13 cellular contexts compared by ENCODE assay signal in the genomic region with DNA sequence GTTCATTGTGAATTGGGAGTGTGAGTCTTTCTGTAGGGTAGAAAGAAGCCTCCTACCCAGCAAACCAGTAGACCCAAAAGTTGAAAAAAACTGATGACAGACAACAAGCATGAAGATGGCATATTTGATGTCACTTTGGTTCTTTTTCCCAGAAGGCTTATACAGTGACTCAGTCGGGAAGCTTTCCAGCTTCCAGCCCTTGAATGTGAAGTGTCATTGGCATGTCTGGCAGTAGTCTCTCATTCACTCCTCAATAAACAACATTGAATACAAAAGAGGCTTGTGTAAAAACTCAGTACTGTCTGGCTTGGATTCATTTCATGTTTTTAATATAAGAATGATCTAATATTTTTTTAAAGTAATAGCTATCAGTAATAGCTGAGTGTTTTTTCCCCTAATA.
DNase-seq lines count a peak whose midpoint lies in the region; ATAC-seq and TF ChIP-seq lines count a peak whose summit lies in the region.
"Had no signal": no experiment of that assay in that cellular context is flagged by ENCODE, and none has a peak within 500 bp of the region (broad histone marks: within the 10 kb centered on the region; RNA-seq: fewer than 3 reads in every experiment).

No MANE protein-coding gene starts in this region.

- H3K27ac Mint-ChIP-seq in neural progenitor cell: no peak overlapping the region
- H3K27ac Mint-ChIP-seq: memory B cell had no signal

- peaks cover 46% of the 10 kb centered on the region for H3F3A ChIP-seq in neural progenitor cell (ENCODE audit: low read depth)

- H3K9ac ChIP-seq in SK-N-MC (ENCODE audit: insufficient read length) (no peak overlapping the region), trophoblast cell (ENCODE audit: low read length) (no peak overlapping the region), neural progenitor cell (no peak overlapping the region)

- H3K27me3 Mint-ChIP-seq in neural progenitor cell (ENCODE audit: insufficient read depth, low read depth): peaks cover 6% of the 10 kb centered on the region
- H3K27me3 Mint-ChIP-seq: memory B cell had no signal

- TF ChIP-seq CTCF in neural progenitor cell (IDR thresholded peaks at IDR 0.05): no peak

- H2BK120ac ChIP-seq in trophoblast cell (ENCODE audit: insufficient read depth, low read length, poor library complexity): no peak overlapping the region

- no peak overlapping the region for H3K23ac ChIP-seq in trophoblast cell (ENCODE audit: low read length)

- no peaks in the 10 kb centered on the region for H3K9me3 Mint-ChIP-seq in neural progenitor cell
- H3K9me3 Mint-ChIP-seq: memory B cell had no signal

- H3K4me2 ChIP-seq in trophoblast cell (ENCODE audit: low read length) (no peak overlapping the region), neural progenitor cell (no peak overlapping the region)

- H3K4me3 ChIP-seq in SK-N-MC: no peak overlapping the region
- no peak overlapping the region for H3K4me3 ChIP-seq in trophoblast cell (ENCODE audit: low read depth, low read length)
- H3K4me3 ChIP-seq in neural progenitor cell: no peak overlapping the region
- H3K4me3 ChIP-seq: dorsolateral prefrontal cortex, transverse colon had no signal

- H3K27me3 ChIP-seq in trophoblast cell (ENCODE audit: insufficient read depth, low read length): no peaks in the 10 kb centered on the region
- H3K27me3 ChIP-seq in neural progenitor cell: no peaks in the 10 kb centered on the region
- H3K27me3 ChIP-seq: dorsolateral prefrontal cortex, transverse colon had no signal

- H2AFZ ChIP-seq in trophoblast cell (ENCODE audit: insufficient read depth, low read length, poor library complexity) (no peak overlapping the region), neural progenitor cell (replicated peaks) (no peak overlapping the region)

- H4K20me1 ChIP-seq in neural progenitor cell (ENCODE audit: low read depth): no peaks in the 10 kb centered on the region

- H3K4me1 ChIP-seq in trophoblast cell (ENCODE audit: control insufficient read depth in 1 of 2, insufficient read depth in 2 of 2, low read length in 2 of 2): peaks cover 0 to 4% of the 10 kb centered on the region in 2 experiments
- H3K4me1 ChIP-seq in neural progenitor cell: no peaks in the 10 kb centered on the region
- H3K4me1 ChIP-seq: transverse colon had no signal

- no peak for ATAC-seq in HG02798 (IDR thresholded peaks at IDR 0.05; ENCODE audit: poor library complexity, unreplicated experiment)

- DNase-seq in EH (ENCODE audit: low read depth) (peak; percentile 97), SK-N-MC (ENCODE audit: low read depth, low spot score) (no peak), foreskin melanocyte (peak; percentile 78), trophoblast cell (peak; percentile 63 to 85), neural progenitor cell (ENCODE audit: low spot score) (no peak), GDM1 (lab: John Stamatoyannopoulos, UW) (no peak)
- DNase-seq in stimulated activated CD4-positive, alpha-beta T cell treated with anti-CD3 and anti-CD28 coated beads, Interleukin-2, amount 100 ng/mL, for 48 hours: no peak
- DNase-seq: MM.1S, SHP77, transverse colon had no signal

- H3K27ac ChIP-seq in SK-N-MC (peak overlapping the region; percentile 69), trophoblast cell (ENCODE audit: low read depth, low read length) (no peak overlapping the region), neural progenitor cell (no peak overlapping the region)
- H3K27ac ChIP-seq: transverse colon had no signal

- no peak overlapping the region for H2AK5ac ChIP-seq in trophoblast cell (ENCODE audit: low read length)

- no peak overlapping the region for H3K4ac ChIP-seq in trophoblast cell (ENCODE audit: low read depth, low read length)

- peaks cover 63% of the 10 kb centered on the region for H3K36me3 ChIP-seq in SK-N-MC (ENCODE audit: insufficient read depth, low read length)
- peaks cover 14 to 30% of the 10 kb centered on the region in 2 experiments for H3K36me3 ChIP-seq in trophoblast cell (ENCODE audit: control insufficient read depth in 1 of 2, insufficient read depth in 2 of 2, low read length in 2 of 2)
- peaks cover 22% of the 10 kb centered on the region for H3K36me3 ChIP-seq in neural progenitor cell

- no peak overlapping the region for H4K91ac ChIP-seq in trophoblast cell (ENCODE audit: low read depth, low read length)

- WGBS in trophoblast cell (ENCODE audit: extremely low coverage, insufficient coverage, insufficient read length): no CpG with 5 or more reads among the region's 1 CpG

- H4K8ac ChIP-seq in trophoblast cell (ENCODE audit: low read depth, low read length): no peak overlapping the region

- no peaks in the 10 kb centered on the region for H3K79me1 ChIP-seq in trophoblast cell (ENCODE audit: low read length)

- H3K9me3 ChIP-seq in SK-N-MC (ENCODE audit: low read depth, low read length) (no peaks in the 10 kb centered on the region), trophoblast cell (ENCODE audit: insufficient read depth, low read depth, low read length) (no peaks in the 10 kb centered on the region), neural progenitor cell (ENCODE audit: low read depth) (no peaks in the 10 kb centered on the region)
- H3K9me3 ChIP-seq: transverse colon had no signal

- no peak overlapping the region for H4K12ac ChIP-seq in trophoblast cell (ENCODE audit: low read depth, low read length)

- no peak overlapping the region for H3K18ac ChIP-seq in trophoblast cell (ENCODE audit: low read length)

- H3K79me2 ChIP-seq in trophoblast cell (ENCODE audit: control insufficient read depth, insufficient read depth, low read length, poor library complexity): no peaks in the 10 kb centered on the region
- no peaks in the 10 kb centered on the region for H3K79me2 ChIP-seq in neural progenitor cell (ENCODE audit: low read depth)

- H3K4me1 Mint-ChIP-seq in neural progenitor cell: peaks cover 10% of the 10 kb centered on the region
- H3K4me1 Mint-ChIP-seq: memory B cell had no signal

- peaks cover 22% of the 10 kb centered on the region for H3K36me3 Mint-ChIP-seq in neural progenitor cell

- H3K4me3 Mint-ChIP-seq in neural progenitor cell: no peak overlapping the region
- H3K4me3 Mint-ChIP-seq: memory B cell had no signal

- H2BK5ac ChIP-seq in trophoblast cell (ENCODE audit: low read depth, low read length, poor library complexity): no peak overlapping the region

- H3K14ac ChIP-seq in trophoblast cell (ENCODE audit: low read length): no peak overlapping the region

- H2BK12ac ChIP-seq in trophoblast cell (ENCODE audit: low read length): no peak overlapping the region

Comparison
In these comparisons a context has a peak if more than half of its experiments do, and no peak if none do; other contexts are left out.
1. DNase-seq: peak in EH (single experiment), foreskin melanocyte (single experiment) and trophoblast cell (2 of 2); none in SK-N-MC (single experiment), neural progenitor cell (single experiment), stimulated activated CD4-positive, alpha-beta T cell treated with anti-CD3 and anti-CD28 coated beads, Interleukin-2, amount 100 ng/mL, for 48 hours (0 of 2) and GDM1 (single experiment).